ENCODE assay signal across 1 cellular context in the genomic region with DNA sequence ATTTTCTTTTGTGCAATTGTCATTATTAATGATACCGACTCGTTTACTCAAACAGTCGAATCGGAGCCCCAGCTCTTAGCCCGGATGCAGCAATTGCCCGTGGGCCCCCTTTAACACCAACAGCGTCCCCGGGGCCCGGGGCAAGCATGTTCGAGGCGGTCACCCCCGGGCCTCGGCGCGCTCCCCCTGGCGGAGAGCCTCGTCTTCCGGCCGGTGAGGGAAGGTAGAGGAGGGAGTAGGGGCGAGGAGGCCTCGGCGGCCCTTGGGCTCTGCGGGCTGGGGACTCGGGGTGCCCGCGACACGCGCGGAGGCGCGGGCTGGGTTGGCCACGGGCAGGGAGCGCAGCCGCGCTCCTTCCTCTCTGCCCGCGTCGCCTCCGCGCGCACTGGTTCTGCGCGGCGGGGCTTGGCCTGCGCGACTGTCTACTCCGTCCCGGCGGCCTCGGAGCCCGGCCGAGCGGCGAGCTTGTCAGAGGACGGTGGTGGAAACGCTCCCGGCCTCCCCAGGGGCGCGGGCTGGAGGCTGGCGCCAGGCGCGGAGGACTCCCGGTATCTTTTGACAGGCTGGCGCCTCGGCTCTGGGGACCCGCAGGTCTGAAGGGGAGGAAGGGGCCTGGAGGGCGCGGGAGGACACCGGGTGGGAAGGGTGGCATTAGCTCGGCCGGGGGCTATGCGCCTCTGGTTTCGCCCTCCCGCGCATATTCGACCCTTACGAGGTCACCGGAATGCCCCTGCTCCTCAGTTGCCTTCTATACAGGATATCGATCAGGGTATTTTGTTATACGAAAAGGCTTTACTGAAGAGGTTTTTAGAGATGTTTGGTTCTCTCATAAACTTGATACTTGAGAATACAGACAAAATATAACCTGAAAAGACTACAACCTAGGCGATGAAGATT.
TF ChIP-seq lines count a peak whose summit lies in the region.

No MANE protein-coding gene starts in this region.

TF ChIP-seq in HEK293, 187 proteins besides CTCF, POLR2A, EP300 and RAD21 (continued from another document):
- TF ChIP-seq AEBP2 (tag by site-specific recombination; IDR thresholded peaks at IDR 0.05; ENCODE audit: borderline replicate concordance) (no peak), ZNF138 (tag by site-specific recombination; IDR thresholded peaks at IDR 0.05; ENCODE audit: borderline replicate concordance) (no peak), ZNF660 (tag by site-specific recombination; IDR thresholded peaks at IDR 0.05) (peak; percentile 94)
